Comparison of ENCODE assay signal across 26 cellular contexts in the genomic region with DNA sequence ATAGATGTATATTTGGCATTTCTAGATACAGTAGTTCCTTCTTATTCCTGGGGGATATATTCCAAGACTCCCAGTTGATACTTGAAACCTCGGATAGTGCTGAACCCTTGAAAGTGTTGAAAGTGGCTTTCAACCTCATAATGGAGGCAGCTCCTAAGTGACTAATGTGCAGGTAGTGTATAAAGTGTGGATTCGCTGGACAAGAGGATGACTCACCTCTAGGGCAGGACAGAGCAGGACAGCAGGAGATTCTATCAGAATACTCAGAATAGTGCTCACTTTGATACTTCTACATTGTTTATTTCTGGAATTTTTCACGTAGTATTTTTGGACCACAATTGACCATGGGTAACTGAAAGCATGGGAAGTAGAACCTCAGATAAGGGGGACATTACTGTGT.
"Had no signal": no experiment of that assay in that cellular context is flagged by ENCODE, and none has a peak within 500 bp of the region (broad histone marks: within the 10 kb centered on the region; RNA-seq: fewer than 3 reads in every experiment).

No MANE protein-coding gene starts in this region.

- DNase-seq: immature natural killer cell; kidney; left ventricle myocardium inferior; midbrain; mucosa of descending colon; naive thymus-derived CD4-positive, alpha-beta T cell; ovary; retina; right cardiac atrium; stimulated activated CD4-positive, alpha-beta T cell treated with anti-CD3 and anti-CD28 coated beads, Interleukin-12 subunit alpha, Interleukin-12 subunit beta, amount 100 ng/mL, for 4 hours; stimulated activated CD4-positive, alpha-beta T cell treated with anti-CD3 and anti-CD28 coated beads, Interleukin-15, amount 100 ng/mL, for 24 hours; stimulated activated CD4-positive, alpha-beta T cell treated with anti-CD3 and anti-CD28 coated beads, Interleukin-2, amount 100 ng/mL, for 24 hours; stimulated activated CD4-positive, alpha-beta T cell treated with anti-CD3 and anti-CD28 coated beads, Interleukin-4, amount 100 ng/mL, for 1 hour; stimulated activated naive B cell treated with anti-CD40 and anti-IgM and Interleukin-4, amounts not matched to agents 10 μg/mL and 1 μg/mL and 100 μg/mL, for 72 hours; stimulated activated naive CD8-positive, alpha-beta T cell treated with anti-CD3 and anti-CD28 coated beads, Interleukin-15, Interleukin-2, amounts not matched to agents 100 U/mL and 50 U/mL, for 24 hours; stomach; testis; thyroid gland; transverse colon; upper lobe of left lung had no signal

- H3K4me3 ChIP-seq: left ventricle myocardium inferior, lung, mucosa of descending colon, ovary, prostate gland, skin epidermis, stomach, testis, thyroid gland, transverse colon, upper lobe of left lung, vagina had no signal

- ATAC-seq: mucosa of descending colon; naive thymus-derived CD4-positive, alpha-beta T cell; natural killer cell treated with Interleukin-12 subunit alpha and Interleukin-12 subunit beta and Interleukin-15 and Interleukin-18, amount 100 ng/mL, for 72 hours; right cardiac atrium; sciatic nerve; stimulated activated naive B cell treated with anti-CD40 and anti-IgM and Interleukin-4, amounts not matched to agents 10 μg/mL and 1 μg/mL and 100 μg/mL, for 72 hours; stimulated activated naive CD8-positive, alpha-beta T cell treated with anti-CD3 and anti-CD28 coated beads, Interleukin-15, Interleukin-2, amounts not matched to agents 100 U/mL and 50 U/mL, for 24 hours had no signal
